Comparison of ENCODE assay signal across 23 cellular contexts in genomic region chr4:30434656-30435055, GRCh38.
"Had no signal": no experiment of that assay in that cellular context is flagged by ENCODE, and none has a peak within 500 bp of the region (broad histone marks: within the 10 kb centered on the region; RNA-seq: fewer than 3 reads in every experiment).

No MANE protein-coding gene starts in this region.

- H3K27me3 Mint-ChIP-seq: effector memory CD8-positive, alpha-beta T cell; naive thymus-derived CD8-positive, alpha-beta T cell had no signal

- DNase-seq: cortex of kidney; effector memory CD8-positive, alpha-beta T cell; foreskin fibroblast; gastrocnemius medialis; head of caudate nucleus; left ventricle myocardium superior; lower lobe of right lung; naive thymus-derived CD8-positive, alpha-beta T cell; nephron progenitor cell; occipital lobe; ovary; posterior cingulate gyrus; psoas muscle; right cardiac atrium; sigmoid colon; stimulated activated CD4-positive, alpha-beta T cell treated with anti-CD3 and anti-CD28 coated beads, Interleukin-2, amount 100 ng/mL, for 24 hours; stimulated activated CD4-positive, alpha-beta T cell treated with anti-CD3 and anti-CD28 coated beads, Interleukin-4, amount 100 ng/mL, for 24 hours; stimulated activated naive CD4-positive, alpha-beta T cell treated with Interleukin-2 at 50 U/mL for 16 hours; stomach; thyroid gland; trophoblast cell had no signal

- H3K27ac Mint-ChIP-seq: effector memory CD8-positive, alpha-beta T cell; naive thymus-derived CD8-positive, alpha-beta T cell; nephron progenitor cell; stimulated activated effector memory CD8-positive, alpha-beta T cell treated with anti-CD3 and anti-CD28 coated beads, Interleukin-12 subunit alpha, Interleukin-12 subunit beta, amount 100 ng/mL, for 72 hours had no signal

- H3K27ac ChIP-seq: gastrocnemius medialis, lower lobe of right lung, ovary, psoas muscle, sigmoid colon, stomach, thyroid gland had no signal

- H3K9me3 Mint-ChIP-seq: nephron progenitor cell had no signal

- H3K4me3 ChIP-seq: gastrocnemius medialis, lower lobe of right lung, ovary, psoas muscle, sigmoid colon, stomach, thyroid gland had no signal

- H3K27me3 ChIP-seq: gastrocnemius medialis, ovary, sigmoid colon, stomach, thyroid gland had no signal

- H3K36me3 Mint-ChIP-seq: naive thymus-derived CD8-positive, alpha-beta T cell; stimulated activated effector memory CD8-positive, alpha-beta T cell treated with anti-CD3 and anti-CD28 coated beads, Interleukin-12 subunit alpha, Interleukin-12 subunit beta, amount 100 ng/mL, for 72 hours had no signal

- H3K36me3 ChIP-seq: gastrocnemius medialis, lower lobe of right lung, ovary, sigmoid colon, stomach, thyroid gland had no signal

- H3K4me1 Mint-ChIP-seq: naive thymus-derived CD8-positive, alpha-beta T cell; nephron progenitor cell; stimulated activated effector memory CD8-positive, alpha-beta T cell treated with anti-CD3 and anti-CD28 coated beads, Interleukin-12 subunit alpha, Interleukin-12 subunit beta, amount 100 ng/mL, for 72 hours had no signal

- FAIRE-seq: keratinocyte had no signal

- H3K4me3 Mint-ChIP-seq: effector memory CD8-positive, alpha-beta T cell; naive thymus-derived CD8-positive, alpha-beta T cell; nephron progenitor cell; stimulated activated effector memory CD8-positive, alpha-beta T cell treated with anti-CD3 and anti-CD28 coated beads, Interleukin-12 subunit alpha, Interleukin-12 subunit beta, amount 100 ng/mL, for 72 hours had no signal

- H3K9me3 ChIP-seq: gastrocnemius medialis, lower lobe of right lung, ovary, psoas muscle, sigmoid colon, stomach, thyroid gland had no signal

- ATAC-seq: effector memory CD8-positive, alpha-beta T cell; gastrocnemius medialis; left ventricle myocardium superior; lower lobe of right lung; naive thymus-derived CD8-positive, alpha-beta T cell; psoas muscle; right cardiac atrium; stimulated activated effector memory CD8-positive, alpha-beta T cell treated with anti-CD3 and anti-CD28 coated beads, Interleukin-12 subunit alpha, Interleukin-12 subunit beta, amount 100 ng/mL, for 72 hours had no signal

- H3K4me1 ChIP-seq: gastrocnemius medialis, lower lobe of right lung, psoas muscle, sigmoid colon, stomach, thyroid gland had no signal
